Comparison of ENCODE assay signal across 28 cellular contexts in genomic region chr7:30448461-30449189, GRCh38. TPM values are rescaled to one million over a fixed set of nuclear protein-coding genes. Genes with fewer than 3 reads are reported as not detected.
DNase-seq lines count a peak whose midpoint lies in the region; ATAC-seq and TF ChIP-seq lines count a peak whose summit lies in the region.
"Had no signal": no experiment of that assay in that cellular context is flagged by ENCODE, and none has a peak within 500 bp of the region (broad histone marks: within the 10 kb centered on the region; RNA-seq: fewer than 3 reads in every experiment).

No MANE protein-coding gene starts in this region.

- no peak for TF ChIP-seq CTCF in left ventricle myocardium inferior (IDR thresholded peaks at IDR 0.05; ENCODE audit: borderline replicate concordance)
- TF ChIP-seq CTCF in CD14-positive monocyte (IDR thresholded peaks at IDR 0.05): no peak

- H3K9ac ChIP-seq in stomach smooth muscle (ENCODE audit: low read length in 2 of 2): no peak overlapping the region

- H3K4me3 ChIP-seq in left ventricle myocardium inferior: no peak overlapping the region
- H3K4me3 ChIP-seq in stomach smooth muscle (ENCODE audit: low read length in 2 of 2): no peak overlapping the region
- no peak overlapping the region for H3K4me3 ChIP-seq in CD4-positive, alpha-beta memory T cell (ENCODE audit: low read length in 2 of 2)
- H3K4me3 ChIP-seq: coronary artery, prostate gland, SJCRH30, transverse colon had no signal

- H3K4me1 ChIP-seq in left ventricle myocardium inferior (peaks cover 42% of the 10 kb centered on the region), stomach smooth muscle (ENCODE audit: control insufficient read depth, insufficient read depth, low read length) (peaks cover 35% of the 10 kb centered on the region)
- peaks cover 6% of the 10 kb centered on the region for H3K4me1 ChIP-seq in CD4-positive, alpha-beta memory T cell (ENCODE audit: insufficient read depth, low read length)
- H3K4me1 ChIP-seq: prostate gland, SJCRH30, transverse colon had no signal

- no peak overlapping the region for H3K27ac Mint-ChIP-seq in CD4-positive, alpha-beta memory T cell
- peak overlapping the region in 1 of 7 donors; percentile 54 for H3K27ac Mint-ChIP-seq in CD14-positive monocyte
- H3K27ac Mint-ChIP-seq: activated CD4-positive, alpha-beta T cell treated with anti-CD3 and anti-CD28 coated beads, Interleukin-2, amount 10 ng/mL, durations not matched to agents 24 days and 14 days; CD4-positive, alpha-beta T cell; T-cell had no signal

- intact Hi-C loops in left ventricle myocardium inferior (cut with micrococcal nuclease) (no loop called here), CD14-positive monocyte (cut with micrococcal nuclease) (loop anchor here in 1 of 2 donors (5.0 kb wide), 1 partner anchor 166 kb away; the partner anchor contains the start of gene ZNRF2)
- intact Hi-C loops in CD4-positive, alpha-beta memory T cell (cut with micrococcal nuclease): no loop called here

- H3K36me3 Mint-ChIP-seq in CD4-positive, alpha-beta memory T cell: peaks cover 44 to 53% of the 10 kb centered on the region in 2 donors
- H3K36me3 Mint-ChIP-seq in CD14-positive monocyte: peaks cover 54 to 64% of the 10 kb centered on the region in 2 donors

- H3K27ac ChIP-seq in left ventricle myocardium inferior (replicated peaks) (peak overlapping the region; percentile 74), stomach smooth muscle (ENCODE audit: low read length) (peak overlapping the region; percentile 33)
- no peak overlapping the region for H3K27ac ChIP-seq in CD4-positive, alpha-beta memory T cell (ENCODE audit: low read depth, low read length)
- H3K27ac ChIP-seq: coronary artery, prostate gland, SJCRH30, transverse colon had no signal

- no peaks in the 10 kb centered on the region for H3K27me3 Mint-ChIP-seq in CD4-positive, alpha-beta memory T cell
- H3K27me3 Mint-ChIP-seq in CD14-positive monocyte (ENCODE audit: low read depth in 3 of 3): no peaks in the 10 kb centered on the region
- H3K27me3 Mint-ChIP-seq: activated CD4-positive, alpha-beta T cell treated with anti-CD3 and anti-CD28 coated beads, Interleukin-2, amount 10 ng/mL, durations not matched to agents 24 days and 14 days; activated naive CD8-positive, alpha-beta T cell treated with anti-CD3 and anti-CD28 coated beads, Interleukin-2, amount 10 ng/mL, durations not matched to agents 7 days and 5 days; CD4-positive, alpha-beta T cell; effector memory CD8-positive, alpha-beta T cell; naive thymus-derived CD4-positive, alpha-beta T cell; T-cell had no signal

- H3K27me3 ChIP-seq in left ventricle myocardium inferior (ENCODE audit: low read depth): no peaks in the 10 kb centered on the region
- H3K27me3 ChIP-seq in stomach smooth muscle (ENCODE audit: control insufficient read depth in 1 of 2, insufficient read depth in 2 of 2, low read length in 2 of 2): no peaks in the 10 kb centered on the region
- no peaks in the 10 kb centered on the region for H3K27me3 ChIP-seq in CD4-positive, alpha-beta memory T cell (ENCODE audit: insufficient read depth, low read length)
- H3K27me3 ChIP-seq: SJCRH30, transverse colon had no signal

- H3K36me3 ChIP-seq in left ventricle myocardium inferior (peaks cover 81% of the 10 kb centered on the region), stomach smooth muscle (ENCODE audit: control insufficient read depth in 2 of 2, insufficient read depth in 2 of 2, low read length in 2 of 2) (peaks cover 0 to 38% of the 10 kb centered on the region in 2 donors)
- H3K36me3 ChIP-seq in CD4-positive, alpha-beta memory T cell (ENCODE audit: insufficient read depth, low read length): peaks cover 22% of the 10 kb centered on the region
- H3K36me3 ChIP-seq: prostate gland had no signal

- CTCF ChIA-PET in CD4-positive, alpha-beta memory T cell (lab: Charles Lee; ENCODE audit: partially characterized antibody): interaction anchor here (1.5 kb wide), 1 partner anchor 25 kb away, joined by 3 read pairs; no protein-coding TSS in a partner anchor

- POLR2A ChIA-PET in CD4-positive, alpha-beta memory T cell (lab: Charles Lee; ENCODE audit: partially characterized antibody): no interaction called here

- peaks cover 0 to 4% (median 0%) of the 10 kb centered on the region in 8 donors for H3K9me3 Mint-ChIP-seq in CD4-positive, alpha-beta memory T cell
- H3K9me3 Mint-ChIP-seq in CD14-positive monocyte: no peaks in the 10 kb centered on the region
- H3K9me3 Mint-ChIP-seq: activated CD4-positive, alpha-beta T cell treated with anti-CD3 and anti-CD28 coated beads, Interleukin-2, amount 10 ng/mL, durations not matched to agents 24 days and 14 days; activated naive CD8-positive, alpha-beta T cell treated with anti-CD3 and anti-CD28 coated beads, Interleukin-2, amount 10 ng/mL, durations not matched to agents 7 days and 5 days; CD4-positive, alpha-beta T cell; effector memory CD8-positive, alpha-beta T cell; HFFc6; naive thymus-derived CD4-positive, alpha-beta T cell; T-cell had no signal

- H3K4me1 Mint-ChIP-seq in CD4-positive, alpha-beta memory T cell: peaks cover 2 to 10% (median 4%) of the 10 kb centered on the region in 4 donors
- peaks cover 6% of the 10 kb centered on the region for H3K4me1 Mint-ChIP-seq in CD14-positive monocyte

- no peak overlapping the region for H3K4me3 Mint-ChIP-seq in CD4-positive, alpha-beta memory T cell
- H3K4me3 Mint-ChIP-seq in CD14-positive monocyte: no peak overlapping the region
- H3K4me3 Mint-ChIP-seq: activated CD4-positive, alpha-beta T cell treated with anti-CD3 and anti-CD28 coated beads, Interleukin-2, amount 10 ng/mL, durations not matched to agents 24 days and 14 days; activated naive CD8-positive, alpha-beta T cell treated with anti-CD3 and anti-CD28 coated beads, Interleukin-2, amount 10 ng/mL, durations not matched to agents 7 days and 5 days; CD4-positive, alpha-beta T cell; effector memory CD8-positive, alpha-beta T cell; HFFc6; naive thymus-derived CD4-positive, alpha-beta T cell; T-cell had no signal

- DNase-seq in NCI-H2196 (lab: John Stamatoyannopoulos, UW; ENCODE audit: unreplicated experiment) (peak; percentile 6), NCI-H2196 treated with DMSO at 0.1 percent for 48 hours (lab: John Stamatoyannopoulos, UW; ENCODE audit: unreplicated experiment) (no peak), SK-N-DZ (ENCODE audit: low spot score) (peak; percentile 76), left ventricle myocardium inferior (no peak), CD14-positive monocyte (ENCODE audit: low spot score) (no peak)
- no peak for DNase-seq in CD4-positive, alpha-beta memory T cell
- DNase-seq: 8988T; activated CD4-positive, alpha-beta T cell treated with anti-CD3 and anti-CD28 coated beads, Interleukin-2, amount 10 ng/mL, durations not matched to agents 24 days and 14 days; activated naive CD8-positive, alpha-beta T cell treated with anti-CD3 and anti-CD28 coated beads, Interleukin-2, amount 10 ng/mL, durations not matched to agents 7 days and 5 days; aorta; CD4-positive, alpha-beta T cell; effector memory CD8-positive, alpha-beta T cell; erythroblast; GOT3; HFFc6; naive thymus-derived CD4-positive, alpha-beta T cell; NCI-H1092; NCI-H1694 treated with DMSO at 0.1 percent for 48 hours; NCI-H774; nucleus accumbens; SJCRH30; stimulated activated CD4-positive, alpha-beta T cell treated with anti-CD3 and anti-CD28 coated beads, Interleukin-4, amount 100 ng/mL, for 1 hour; T-cell; transverse colon had no signal

- no peaks in the 10 kb centered on the region for H3K9me3 ChIP-seq in left ventricle myocardium inferior (replicated peaks)
- H3K9me3 ChIP-seq in stomach smooth muscle (ENCODE audit: control insufficient read depth in 2 of 2, low read length in 2 of 2): no peaks in the 10 kb centered on the region
- no peaks in the 10 kb centered on the region for H3K9me3 ChIP-seq in CD4-positive, alpha-beta memory T cell (ENCODE audit: control insufficient read depth in 1 of 2, low read length in 2 of 2)
- H3K9me3 ChIP-seq: prostate gland, SJCRH30, transverse colon had no signal

- no peak for ATAC-seq in GM19035 (IDR thresholded peaks at IDR 0.05; ENCODE audit: unreplicated experiment)
- ATAC-seq: effector memory CD8-positive, alpha-beta T cell; naive thymus-derived CD4-positive, alpha-beta T cell; T-cell had no signal

RNA-seq across cellular contexts. Expression of gene NOD1, which starts 30.0 kb away (rescaled TPM):
- 13.3 and 13.5 TPM in 2 replicates for polyA plus RNA-seq in SK-N-DZ (2014; cell fraction: cytosol; rRNA removed)
- polyA plus RNA-seq in SK-N-DZ (2014; cell fraction: nucleus; rRNA removed): 27.6 and 38.7 TPM in 2 replicates
- 7.0 TPM for total RNA-seq in left ventricle myocardium inferior
- total RNA-seq in CD4-positive, alpha-beta memory T cell: 10 to 100 TPM; 20.7 to 21.3 TPM
- 1 to 10 TPM; 5.3 to 7.3 TPM for polyA plus RNA-seq in CD4-positive, alpha-beta memory T cell
- polyA plus RNA-seq in CD14-positive monocyte: 1 to 10 TPM; 2.8 to 4.6 TPM

RNA-seq across cellular contexts. Expression of gene GGCT, which starts 56.0 kb away (rescaled TPM):
- 198 and 218 TPM in 2 replicates for polyA plus RNA-seq in SK-N-DZ (2014; cell fraction: cytosol; rRNA removed)
- 102 and 141 TPM in 2 replicates for polyA plus RNA-seq in SK-N-DZ (2014; cell fraction: nucleus; rRNA removed)
- total RNA-seq in left ventricle myocardium inferior: 18.9 TPM
- 10 to 100 TPM; 11.0 to 11.9 TPM for total RNA-seq in CD4-positive, alpha-beta memory T cell
- polyA plus RNA-seq in CD4-positive, alpha-beta memory T cell: 10 to 100 TPM; 19.7 to 23.2 TPM
- polyA plus RNA-seq in CD14-positive monocyte: 10 to 100 TPM; 10.7 to 18.1 TPM

Comparison
In these comparisons a context has a peak if more than half of its experiments do, and no peak if none do; other contexts are left out.
1. DNase-seq: peak in NCI-H2196 (single experiment) and SK-N-DZ (single experiment); none in NCI-H2196 treated with DMSO at 0.1 percent for 48 hours (single experiment), left ventricle myocardium inferior (single experiment), CD4-positive, alpha-beta memory T cell (0 of 5) and CD14-positive monocyte (single experiment).